31 cellular contexts compared by ENCODE assay signal in the genomic region with DNA sequence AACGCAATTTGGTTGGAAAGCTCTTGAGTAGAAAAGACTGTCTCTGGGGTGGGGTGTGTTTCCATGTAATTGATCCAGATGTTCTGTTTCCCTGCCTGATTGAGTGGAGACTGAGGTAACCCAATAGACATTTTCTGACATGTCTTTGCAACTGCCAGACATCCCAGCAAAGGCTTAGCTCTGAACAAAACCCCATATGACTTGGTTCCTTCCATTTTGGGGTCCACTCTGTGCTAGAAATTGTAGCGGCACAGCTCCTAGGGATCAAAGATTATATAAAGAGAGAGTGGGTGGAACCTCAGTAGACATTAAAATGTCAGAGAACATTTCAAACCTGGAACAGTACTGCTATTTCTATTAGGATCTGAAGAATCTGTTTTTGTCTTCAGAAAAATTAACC.
"Had no signal": no experiment of that assay in that cellular context is flagged by ENCODE, and none has a peak within 500 bp of the region (broad histone marks: within the 10 kb centered on the region; RNA-seq: fewer than 3 reads in every experiment).

No MANE protein-coding gene starts in this region.

- H3K4me3 ChIP-seq: body of pancreas, cardiac muscle cell, esophagus squamous epithelium, gastrocnemius medialis, heart left ventricle had no signal

- H3K27ac ChIP-seq: body of pancreas, cardiac muscle cell, epithelial cell of prostate, esophagus squamous epithelium, gastrocnemius medialis, heart left ventricle, WERI-Rb-1 had no signal

- H3K4me3 Mint-ChIP-seq: activated B cell treated with CpG ODN at 0.5 μM for 24 hours; activated CD8-positive, alpha-beta T cell treated with anti-CD3 and anti-CD28 coated beads for 36 hours; activated naive CD8-positive, alpha-beta T cell; activated T-cell treated with anti-CD3 and anti-CD28 coated beads, Interleukin-2, amount 50 U/mL, for 4 hours; activated T-helper 17 cell treated with anti-CD3 and anti-CD28 coated beads, Interleukin-2, amount 50 U/mL, for 72 hours; effector memory CD8-positive, alpha-beta T cell; T-helper 17 cell; T-helper 2 cell treated with Interferon-gamma antibody and Interleukin-4, amounts not matched to agents 5 μg/mL and 100 μg/mL, for 36 hours had no signal

- H3K9me3 Mint-ChIP-seq: activated B cell treated with CpG ODN at 0.5 μM for 24 hours; activated CD8-positive, alpha-beta T cell treated with anti-CD3 and anti-CD28 coated beads for 36 hours; activated T-cell treated with anti-CD3 and anti-CD28 coated beads, Interleukin-2, amount 50 U/mL, for 4 hours; activated T-helper 17 cell treated with anti-CD3 and anti-CD28 coated beads, Interleukin-2, amount 50 U/mL, for 72 hours; effector memory CD8-positive, alpha-beta T cell; T-helper 2 cell treated with Interferon-gamma antibody and Interleukin-4, amounts not matched to agents 5 μg/mL and 100 μg/mL, for 36 hours had no signal

- H3K4me1 Mint-ChIP-seq: activated T-helper 17 cell treated with anti-CD3 and anti-CD28 coated beads, Interleukin-2, amount 50 U/mL, for 72 hours had no signal

- H3K4me1 ChIP-seq: gastrocnemius medialis had no signal

- ATAC-seq: activated CD4-positive, CD25-positive, alpha-beta regulatory T cell treated with anti-CD3 and anti-CD28 coated beads, Interleukin-2, amount 50 U/mL, for 24 hours; activated CD8-positive, alpha-beta T cell treated with anti-CD3 and anti-CD28 coated beads for 36 hours; activated T-cell treated with anti-CD3 and anti-CD28 coated beads, Interleukin-2, amount 50 U/mL, for 4 hours; body of pancreas; effector memory CD8-positive, alpha-beta T cell; gastrocnemius medialis; heart left ventricle; T-helper 17 cell had no signal

- H3K36me3 ChIP-seq: cardiac muscle cell, esophagus squamous epithelium, gastrocnemius medialis, heart left ventricle, WERI-Rb-1 had no signal

- H3K27ac Mint-ChIP-seq: activated B cell treated with CpG ODN at 0.5 μM for 24 hours; activated CD8-positive, alpha-beta T cell treated with anti-CD3 and anti-CD28 coated beads for 36 hours; activated naive CD8-positive, alpha-beta T cell; effector memory CD8-positive, alpha-beta T cell; T-helper 17 cell; T-helper 2 cell treated with Interferon-gamma antibody and Interleukin-4, amounts not matched to agents 5 μg/mL and 100 μg/mL, for 36 hours had no signal

- DNase-seq: activated B cell treated with CpG ODN at 0.5 μM for 24 hours; activated CD4-positive, alpha-beta T cell treated with anti-CD3 and anti-CD28 coated beads for 48 hours; activated CD4-positive, alpha-beta T cell treated with anti-CD3 and anti-CD28 coated beads, Interleukin-2, amount 50 U/mL, for 1 hour; activated CD4-positive, alpha-beta T cell treated with anti-CD3 and anti-CD28 coated beads, Interleukin-2, amount 50 U/mL, for 48 hours; activated CD8-positive, alpha-beta memory T cell treated with anti-CD3 and anti-CD28 coated beads for 24 hours; activated CD8-positive, alpha-beta T cell treated with anti-CD3 and anti-CD28 coated beads for 36 hours; activated effector memory CD4-positive, alpha-beta T cell treated with Interleukin-2 at 50 U/mL for 16 hours; activated gamma-delta T cell treated with Interleukin-2 at 50 U/mL for 16 hours; activated naive CD4-positive, alpha-beta T cell treated with anti-CD3 and anti-CD28 coated beads, Interleukin-2, amount 50 U/mL, for 16 hours; activated naive CD4-positive, alpha-beta T cell treated with Interleukin-2 at 50 U/mL for 16 hours; activated T-cell treated with anti-CD3 and anti-CD28 coated beads, Interleukin-2, amount 50 U/mL, for 4 hours; aorta; body of pancreas; cortex of kidney; effector CD4-positive, alpha-beta T cell; effector memory CD8-positive, alpha-beta T cell; esophagus squamous epithelium; gastrocnemius medialis; glutamatergic neuron; heart left ventricle; T-helper 1 cell; T-helper 17 cell; T1000; WERI-Rb-1 had no signal

- H3K27me3 ChIP-seq: body of pancreas, cardiac muscle cell, esophagus squamous epithelium, gastrocnemius medialis, heart left ventricle had no signal

- H3K36me3 Mint-ChIP-seq: activated naive CD8-positive, alpha-beta T cell had no signal

- FAIRE-seq: colon had no signal

- H3K27me3 Mint-ChIP-seq: activated B cell treated with CpG ODN at 0.5 μM for 24 hours; effector memory CD8-positive, alpha-beta T cell had no signal

- H3K9me3 ChIP-seq: body of pancreas, esophagus squamous epithelium, gastrocnemius medialis, heart left ventricle had no signal
